9 cellular contexts compared by ENCODE assay signal in genomic region chr7:98105942-98106544, GRCh38. TPM values are rescaled to one million over a fixed set of nuclear protein-coding genes. Genes with fewer than 3 reads are reported as not detected.
A peak's percentile ranks its signal among the peaks of the same experiment; 100 is the strongest.
DNase-seq lines count a peak whose midpoint lies in the region; ATAC-seq, FAIRE-seq and TF ChIP-seq lines count a peak whose summit lies in the region.
"Had no signal": no experiment of that assay in that cellular context is flagged by ENCODE, and none has a peak within 500 bp of the region (broad histone marks: within the 10 kb centered on the region; RNA-seq: fewer than 3 reads in every experiment).

No MANE protein-coding gene starts in this region.

- H2AFZ ChIP-seq in GM23338 = no peak overlapping the region
- H2AFZ ChIP-seq in MM.1S (ENCODE audit: low read length) = no peak overlapping the region
- H2AFZ ChIP-seq in smooth muscle cell (ENCODE audit: low read depth) = no peak overlapping the region

- no peaks in the 10 kb centered on the region for H3K9me3 ChIP-seq in Caco-2
- H3K9me3 ChIP-seq in MM.1S (replicated peaks; ENCODE audit: insufficient read depth, low read length) = no peaks in the 10 kb centered on the region
- no peaks in the 10 kb centered on the region for H3K9me3 ChIP-seq in smooth muscle cell (replicated peaks; ENCODE audit: low read depth)
- H3K9me3 ChIP-seq: body of pancreas had no signal

- no peaks in the 10 kb centered on the region for H3K9me2 ChIP-seq in GM23338 (ENCODE audit: insufficient read depth)
- no peaks in the 10 kb centered on the region for H3K9me2 ChIP-seq in MM.1S (replicated peaks; ENCODE audit: insufficient read depth, low read length)

- no peaks in the 10 kb centered on the region for H3K36me3 ChIP-seq in Caco-2 (ENCODE audit: control insufficient read depth, insufficient read depth, low read length)
- H3K36me3 ChIP-seq in GM23338 (ENCODE audit: insufficient read depth) = no peaks in the 10 kb centered on the region
- H3K36me3 ChIP-seq in MM.1S (replicated peaks; ENCODE audit: insufficient read depth, low read length) = no peaks in the 10 kb centered on the region
- no peaks in the 10 kb centered on the region for H3K36me3 ChIP-seq in smooth muscle cell (ENCODE audit: low read depth)

- H3K4me1 ChIP-seq in Caco-2 = peaks cover 22% of the 10 kb centered on the region
- H3K4me1 ChIP-seq in GM23338 (ENCODE audit: insufficient read depth) = peaks cover 21% of the 10 kb centered on the region
- H3K4me1 ChIP-seq in MM.1S (ENCODE audit: low read length) = peaks cover 13% of the 10 kb centered on the region; the same call in 1 of the 2 replicates
- peaks cover 10% of the 10 kb centered on the region for H3K4me1 ChIP-seq in smooth muscle cell (ENCODE audit: low read depth)

- no peak for ATAC-seq in GM23338
- peak; percentile 32 for ATAC-seq in left colon

- no peak overlapping the region for H3K4me3 ChIP-seq in Caco-2 (ENCODE audit: low read depth, low read length)
- H3K4me3 ChIP-seq in GM23338 = no peak overlapping the region; the same call in none of the 2 replicates
- H3K4me3 ChIP-seq in MM.1S (ENCODE audit: low read length) = no peak overlapping the region
- H3K4me3 ChIP-seq in smooth muscle cell = no peak overlapping the region

- H3K27ac ChIP-seq in GM23338 (ENCODE audit: low read depth) (no peak overlapping the region), MM.1S (ENCODE audit: low read length) (no peak overlapping the region), smooth muscle cell (ENCODE audit: low read depth) (no peak overlapping the region)

- no peak overlapping the region for H3K9ac ChIP-seq in MM.1S (ENCODE audit: low read length)
- no peak overlapping the region for H3K9ac ChIP-seq in smooth muscle cell (ENCODE audit: low read depth)

- no peak for FAIRE-seq in H54 (lab: Jason Lieb, UNC)

- H3K27me3 ChIP-seq in Caco-2 (replicated peaks; ENCODE audit: control insufficient read depth, insufficient read depth, low read length) (no peaks in the 10 kb centered on the region), GM23338 (ENCODE audit: insufficient read depth) (no peaks in the 10 kb centered on the region), MM.1S (replicated peaks; ENCODE audit: insufficient read depth, low read length) (no peaks in the 10 kb centered on the region), smooth muscle cell (ENCODE audit: low read depth) (no peaks in the 10 kb centered on the region)
- H3K27me3 ChIP-seq: body of pancreas had no signal

- WGBS in smooth muscle cell (ENCODE audit: low lambda C conversion rate) = 73% methylated on average over 6 of the region's 6 CpGs

- H3F3A ChIP-seq in GM23338 (replicated peaks; ENCODE audit: low read depth) (no peaks in the 10 kb centered on the region), MM.1S (ENCODE audit: insufficient read depth, low read length) (no peaks in the 10 kb centered on the region), smooth muscle cell (ENCODE audit: low read depth) (no peaks in the 10 kb centered on the region)

- POLR2A ChIA-PET in Caco-2 (lab: Charles Lee) = no interaction called here

- H3K27me3 Mint-ChIP-seq in Caco-2 (ENCODE audit: insufficient read depth, unreplicated experiment) (no peaks in the 10 kb centered on the region), GM23338 (ENCODE audit: insufficient read depth, low read depth, poor library complexity) (peaks cover 7% of the 10 kb centered on the region)

- H3K4me3 Mint-ChIP-seq in Caco-2 (ENCODE audit: unreplicated experiment) = peak overlapping the region; percentile 91
- H3K4me3 Mint-ChIP-seq in GM23338 = peak overlapping the region; percentile 93

- H3K79me2 ChIP-seq in GM23338 (replicated peaks; ENCODE audit: insufficient read depth) (peaks cover 38% of the 10 kb centered on the region), MM.1S (ENCODE audit: low read length) (peaks cover 44% of the 10 kb centered on the region), smooth muscle cell (ENCODE audit: low read depth) (peaks cover 26% of the 10 kb centered on the region)

- no peak for TF ChIP-seq POLR2A in H54 (IDR thresholded peaks at IDR 0.05; ENCODE audit: low read depth, low read length)

- intact Hi-C loops in Caco-2 (cut with micrococcal nuclease; ENCODE audit: unreplicated experiment) (loop anchor here (1.0 kb wide), 3 partner anchors 25 to 85 kb away; no protein-coding TSS in a partner anchor), left colon (cut with DNase I, micrococcal nuclease) (loop anchor here in 1 of 2 donors (5.0 kb wide), 1 partner anchor 61 kb away; no protein-coding TSS in a partner anchor)

- peaks cover 10% of the 10 kb centered on the region for H3K9me3 Mint-ChIP-seq in Caco-2 (ENCODE audit: unreplicated experiment)
- peaks cover 14% of the 10 kb centered on the region for H3K9me3 Mint-ChIP-seq in GM23338

- H4K20me1 ChIP-seq in GM23338 (replicated peaks; ENCODE audit: insufficient read depth) (peaks cover 26% of the 10 kb centered on the region), MM.1S (ENCODE audit: insufficient read depth, low read length) (peaks cover 14% of the 10 kb centered on the region), smooth muscle cell (ENCODE audit: low read depth) (peaks cover 20% of the 10 kb centered on the region)

- CTCF ChIA-PET in Caco-2 (lab: Charles Lee) = interaction anchor here (0.5 to 1.9 kb wide), 8 partner anchors 26 to 740 kb away, joined by 3 to 8 read pairs (median 3); partner anchors contain the start of gene BHLHA15

- TF ChIP-seq CTCF in Caco-2 (IDR thresholded peaks at IDR 0.05; ENCODE audit: insufficient read depth in 1 of 2, low read depth in 1 of 2, low read length in 1 of 2, severe bottlenecking in 1 of 2, unreplicated experiment in 1 of 2) (no peak), GM23338 (conservative IDR thresholded peaks at IDR 0.05; ENCODE audit: low read depth in 2 of 2) (no peak), MM.1S (IDR thresholded peaks at IDR 0.05; ENCODE audit: low read length) (no peak), smooth muscle cell (IDR thresholded peaks at IDR 0.05; ENCODE audit: borderline replicate concordance, insufficient read depth, poor library complexity, severe bottlenecking) (no peak)

- no TSS peak for BruUV-seq in Caco-2 (replicated peaks; lab: Mats Ljungman, UMichigan)

- H3K4me1 Mint-ChIP-seq in Caco-2 (ENCODE audit: low read depth, unreplicated experiment) (peaks cover 7% of the 10 kb centered on the region), GM23338 (peaks cover 32% of the 10 kb centered on the region)

- H3K36me3 Mint-ChIP-seq in Caco-2 (ENCODE audit: insufficient read depth, unreplicated experiment) = peaks cover 9% of the 10 kb centered on the region
- peaks cover 8% of the 10 kb centered on the region; the same call in 2 of the 3 replicates for H3K36me3 Mint-ChIP-seq in GM23338 (ENCODE audit: low read depth)

- H3K27ac Mint-ChIP-seq in Caco-2 (ENCODE audit: unreplicated experiment) = peak overlapping the region; percentile 23
- H3K27ac Mint-ChIP-seq in GM23338 = peak overlapping the region; percentile 26; the same call in 1 of the 2 replicates

- H3K4me2 ChIP-seq in GM23338 (no peak overlapping the region), MM.1S (ENCODE audit: low read depth, low read length) (no peak overlapping the region), smooth muscle cell (no peak overlapping the region)

- no peak for DNase-seq in Caco-2
- DNase-seq in GM23338 (ENCODE audit: low spot score) = no peak
- DNase-seq in activated CD4-positive, alpha-beta T cell treated with anti-CD3 and anti-CD28 coated beads, Interleukin-2, amount 50 U/mL, for 48 hours = peak; percentile 7 to 15
- DNase-seq in left colon = peak; percentile 52 to 54
- DNase-seq in H54 (ENCODE audit: insufficient read length, low spot score) = no peak
- no peak for DNase-seq in NOMO-1 treated with DMSO at 0.1 percent for 48 hours (lab: John Stamatoyannopoulos, UW; ENCODE audit: unreplicated experiment)
- DNase-seq in MM.1S = no peak
- no peak for DNase-seq in smooth muscle cell (lab: John Stamatoyannopoulos, UW; ENCODE audit: unreplicated experiment)

TF ChIP-seq in GM23338, 12 proteins besides CTCF, POLR2A, EP300 and RAD21:
- TF ChIP-seq POLR2AphosphoS5 (IDR thresholded peaks at IDR 0.05; ENCODE audit: low read depth) (no peak), NANOG (IDR thresholded peaks at IDR 0.05; ENCODE audit: borderline replicate concordance) (no peak), ETS1 (IDR thresholded peaks at IDR 0.05) (no peak)

RNA-seq across cellular contexts. Expression of gene LMTK2, which starts 0.6 kb away (rescaled TPM):
- total RNA-seq in Caco-2 (2022) (21.9 and 22.3 TPM in 2 replicates), left colon (10 to 100 TPM; 51.4 to 52.0 TPM), smooth muscle cell (6.9 and 8.7 TPM in 2 replicates)
- 26.8 and 30.8 TPM in 2 replicates for total RNA-seq in GM23338 (2014; rRNA removed; shearing (Covaris generic))
- polyA plus RNA-seq in GM23338 (2016; fragmentation: Nextera tagmentation; extraction: Ambion mirVana) (6.1 and 6.5 TPM in 2 replicates), smooth muscle cell (3.0 and 3.7 TPM in 2 replicates)

Comparison
In these comparisons a context has a peak if more than half of its experiments do, and no peak if none do; other contexts are left out.
1. DNase-seq: peak in activated CD4-positive, alpha-beta T cell treated with anti-CD3 and anti-CD28 coated beads, Interleukin-2, amount 50 U/mL, for 48 hours (2 of 2) and left colon (2 of 2); none in Caco-2 (0 of 2), GM23338 (single experiment), H54 (single experiment), NOMO-1 treated with DMSO at 0.1 percent for 48 hours (single experiment), MM.1S (single experiment) and smooth muscle cell (single experiment).